In genomic region chr3:145776782-145777408, GRCh38 we compare ENCODE assay signal across 9 cellular contexts.
DNase-seq lines count a peak whose midpoint lies in the region; ATAC-seq and TF ChIP-seq lines count a peak whose summit lies in the region.
"Had no signal": no experiment of that assay in that cellular context is flagged by ENCODE, and none has a peak within 500 bp of the region (broad histone marks: within the 10 kb centered on the region; RNA-seq: fewer than 3 reads in every experiment).

No MANE protein-coding gene starts in this region.

- H3K9me3 ChIP-seq in fibroblast of lung (ENCODE audit: control insufficient read depth, insufficient read depth, low read depth, low read length) (no peaks in the 10 kb centered on the region), psoas muscle (no peaks in the 10 kb centered on the region)
- H3K9me3 ChIP-seq in CD4-positive, alpha-beta memory T cell (ENCODE audit: control insufficient read depth in 1 of 2, low read length in 2 of 2), result no peaks in the 10 kb centered on the region

- H3K4me3 ChIP-seq in fibroblast of lung (replicated peaks in 1 of 4; ENCODE audit: control extremely low read depth in 1 of 4, insufficient read depth in 1 of 4, low read depth in 3 of 4, low read length in 4 of 4), result no peak overlapping the region
- no peak overlapping the region for H3K4me3 ChIP-seq in psoas muscle
- no peak overlapping the region for H3K4me3 ChIP-seq in CD4-positive, alpha-beta memory T cell (ENCODE audit: low read length in 2 of 2)

- no peaks in the 10 kb centered on the region for H4K20me1 ChIP-seq in fibroblast of lung (ENCODE audit: control insufficient read depth, extremely low read depth, insufficient read depth, low read length)

- POLR2A ChIA-PET in CD4-positive, alpha-beta memory T cell (lab: Charles Lee; ENCODE audit: partially characterized antibody), result no interaction called here

- H3K27me3 Mint-ChIP-seq in CD4-positive, alpha-beta memory T cell, result no peaks in the 10 kb centered on the region

- H3K79me2 ChIP-seq in fibroblast of lung (ENCODE audit: control insufficient read depth, insufficient read depth, low read length), result no peaks in the 10 kb centered on the region

- H3K4me1 Mint-ChIP-seq in CD4-positive, alpha-beta memory T cell, result no peaks in the 10 kb centered on the region

- H2AFZ ChIP-seq in fibroblast of lung (ENCODE audit: low read length), result no peak overlapping the region

- ATAC-seq in GM19328 (IDR thresholded peaks at IDR 0.05; ENCODE audit: unreplicated experiment) (peak; percentile 56), psoas muscle (no peak)
- ATAC-seq: activated naive CD4-positive, alpha-beta T cell treated with anti-CD3 and anti-CD28 coated beads, Interleukin-2, amount 50 U/mL, for 72 hours had no signal

- H3K36me3 Mint-ChIP-seq in CD4-positive, alpha-beta memory T cell, result no peaks in the 10 kb centered on the region
- H3K36me3 Mint-ChIP-seq: activated naive CD4-positive, alpha-beta T cell treated with anti-CD3 and anti-CD28 coated beads, Interleukin-2, amount 50 U/mL, for 72 hours had no signal

- peaks cover 0 to 11% (median 3%) of the 10 kb centered on the region in 8 donors for H3K9me3 Mint-ChIP-seq in CD4-positive, alpha-beta memory T cell

- 55 to 64% (median 62%) methylated on average over 4 of the region's 4 CpGs for WGBS in psoas muscle, 3 donors

- CTCF ChIA-PET in CD4-positive, alpha-beta memory T cell (lab: Charles Lee; ENCODE audit: partially characterized antibody), result no interaction called here

- no peak overlapping the region for H3K9ac ChIP-seq in fibroblast of lung (ENCODE audit: insufficient read depth, low read length)

- H3K36me3 ChIP-seq in fibroblast of lung (ENCODE audit: control insufficient read depth, insufficient read depth, low read length) (no peaks in the 10 kb centered on the region), psoas muscle (ENCODE audit: insufficient read depth in 1 of 2, low read depth in 1 of 2) (no peaks in the 10 kb centered on the region)
- no peaks in the 10 kb centered on the region for H3K36me3 ChIP-seq in CD4-positive, alpha-beta memory T cell (ENCODE audit: insufficient read depth, low read length)

- intact Hi-C loops in psoas muscle (cut with DNase I), result no loop called here
- intact Hi-C loops in CD4-positive, alpha-beta memory T cell (cut with micrococcal nuclease), result no loop called here

- peak; percentile 69 to 70 for TF ChIP-seq CTCF in fibroblast of lung (conservative IDR thresholded peaks at IDR 0.05 in 1 of 2, IDR thresholded peaks at IDR 0.05 in 1 of 2; ENCODE audit: low read depth in 1 of 2, low read length in 2 of 2)
- TF ChIP-seq CTCF in psoas muscle (IDR thresholded peaks at IDR 0.05), result peak; percentile 31

- H3K27me3 ChIP-seq in fibroblast of lung (ENCODE audit: control insufficient read depth, insufficient read depth, low read length) (no peaks in the 10 kb centered on the region), psoas muscle (ENCODE audit: insufficient read depth in 3 of 3, low read length in 2 of 3) (no peaks in the 10 kb centered on the region)
- H3K27me3 ChIP-seq in CD4-positive, alpha-beta memory T cell (ENCODE audit: insufficient read depth, low read length), result no peaks in the 10 kb centered on the region

- H3K27ac Mint-ChIP-seq in CD4-positive, alpha-beta memory T cell, result no peak overlapping the region
- H3K27ac Mint-ChIP-seq: activated naive CD4-positive, alpha-beta T cell treated with anti-CD3 and anti-CD28 coated beads, Interleukin-2, amount 50 U/mL, for 72 hours had no signal

- H3K4me3 Mint-ChIP-seq in CD4-positive, alpha-beta memory T cell, result no peak overlapping the region

- DNase-seq in NCI-H1417 (lab: John Stamatoyannopoulos, UW) (peak; percentile 19 to 81 (median 48)), NCI-H1417 treated with DMSO at 0.1 percent for 48 hours (lab: John Stamatoyannopoulos, UW) (no peak), HS-5 (ENCODE audit: low read depth) (peak; percentile 24), RKO (ENCODE audit: low spot score) (peak; percentile 4), fibroblast of lung (ENCODE audit: low read depth in 2 of 2) (peak; percentile 50 to 84), psoas muscle (no peak)
- DNase-seq in CD4-positive, alpha-beta memory T cell, result no peak

- no peak overlapping the region for H3K4me2 ChIP-seq in fibroblast of lung (ENCODE audit: extremely low read depth, insufficient read depth, low read length)

- no peak overlapping the region for H3K27ac ChIP-seq in fibroblast of lung (ENCODE audit: insufficient read depth, low read length)
- no peak overlapping the region for H3K27ac ChIP-seq in psoas muscle
- H3K27ac ChIP-seq in CD4-positive, alpha-beta memory T cell (ENCODE audit: low read depth, low read length), result no peak overlapping the region

- H3K4me1 ChIP-seq in fibroblast of lung (ENCODE audit: control insufficient read depth, extremely low read depth, insufficient read depth, low read length), result no peaks in the 10 kb centered on the region
- no peaks in the 10 kb centered on the region for H3K4me1 ChIP-seq in psoas muscle
- no peaks in the 10 kb centered on the region for H3K4me1 ChIP-seq in CD4-positive, alpha-beta memory T cell (ENCODE audit: insufficient read depth, low read length)

Comparison
In these comparisons a context has a peak if more than half of its experiments do, and no peak if none do; other contexts are left out.
1. DNase-seq: peak in NCI-H1417 (3 of 3), HS-5 (single experiment), RKO (single experiment) and fibroblast of lung (2 of 2); none in NCI-H1417 treated with DMSO at 0.1 percent for 48 hours (single experiment), psoas muscle (0 of 2) and CD4-positive, alpha-beta memory T cell (0 of 5).